ENCODE assay signal across 27 cellular contexts in genomic region chr2:185127412-185127811, GRCh38.
DNase-seq lines count a peak whose midpoint lies in the region; TF ChIP-seq lines count a peak whose summit lies in the region.
"Had no signal": no experiment of that assay in that cellular context is flagged by ENCODE, and none has a peak within 500 bp of the region (broad histone marks: within the 10 kb centered on the region; RNA-seq: fewer than 3 reads in every experiment).

No MANE protein-coding gene starts in this region.

- H3K79me2 ChIP-seq in PC-9 (ENCODE audit: low read depth) (no peaks in the 10 kb centered on the region), fibroblast of lung (ENCODE audit: control insufficient read depth, insufficient read depth, low read length) (no peaks in the 10 kb centered on the region)
- H3K79me2 ChIP-seq: parathyroid adenoma had no signal

- no peak for TF ChIP-seq POLR2A in breast epithelium (IDR thresholded peaks at IDR 0.05)

- H3K9me3 Mint-ChIP-seq in MCF 10A (ENCODE audit: unreplicated experiment): no peaks in the 10 kb centered on the region

- intact Hi-C loops in MCF 10A (cut with micrococcal nuclease) (no loop called here), breast epithelium (cut with DNase I; ENCODE audit: low total_unique reads) (no loop called here), PC-9 (cut with micrococcal nuclease; ENCODE audit: unreplicated experiment) (no loop called here)

- BruUV-seq in MCF 10A (replicated peaks; lab: Mats Ljungman, UMichigan): no TSS peak
- no TSS peak for BruUV-seq in PC-9 (replicated peaks; lab: Mats Ljungman, UMichigan)

- CTCF ChIA-PET in MCF 10A (lab: Yijun Ruan, JAX) (no interaction called here), PC-9 (lab: Charles Lee) (no interaction called here)

- H3K27ac Mint-ChIP-seq in MCF 10A (ENCODE audit: low read depth, unreplicated experiment): no peak overlapping the region
- H3K27ac Mint-ChIP-seq: activated CD4-positive, alpha-beta memory T cell treated with anti-CD3 and anti-CD28 coated beads, Interleukin-2, amount 10 ng/mL, durations not matched to agents 7 days and 5 days; activated naive CD8-positive, alpha-beta T cell; activated T-helper 2 cell treated with anti-CD3 and anti-CD28 coated beads, Interferon-gamma antibody, Interleukin-2, Interleukin-4, amounts not matched to agents 10 μg/mL and 5 μg/mL and 100 μg/mL, durations not matched to agents 14 hours and 24 hours and 36 hours; B cell; CD8-positive, alpha-beta T cell had no signal

- no peak overlapping the region for H3K9ac ChIP-seq in fibroblast of lung (ENCODE audit: insufficient read depth, low read length)
- H3K9ac ChIP-seq: parathyroid adenoma had no signal

- no peak overlapping the region for H3K4me2 ChIP-seq in PC-9
- no peak overlapping the region for H3K4me2 ChIP-seq in fibroblast of lung (ENCODE audit: extremely low read depth, insufficient read depth, low read length)

- H3K4me1 Mint-ChIP-seq in MCF 10A (ENCODE audit: insufficient read depth, unreplicated experiment): peaks cover 7% of the 10 kb centered on the region
- H3K4me1 Mint-ChIP-seq: activated CD4-positive, alpha-beta memory T cell treated with anti-CD3 and anti-CD28 coated beads, Interleukin-2, amount 10 ng/mL, durations not matched to agents 7 days and 5 days; B cell had no signal

- no peaks in the 10 kb centered on the region for H4K20me1 ChIP-seq in PC-9 (ENCODE audit: insufficient read depth)
- no peaks in the 10 kb centered on the region for H4K20me1 ChIP-seq in fibroblast of lung (ENCODE audit: control insufficient read depth, extremely low read depth, insufficient read depth, low read length)

- H3K36me3 ChIP-seq in breast epithelium (no peaks in the 10 kb centered on the region), PC-9 (ENCODE audit: low read depth) (no peaks in the 10 kb centered on the region), fibroblast of lung (ENCODE audit: control insufficient read depth, insufficient read depth, low read length) (no peaks in the 10 kb centered on the region)
- H3K36me3 ChIP-seq in effector memory CD4-positive, alpha-beta T cell (ENCODE audit: control insufficient read depth, insufficient read depth, low read length): no peaks in the 10 kb centered on the region
- H3K36me3 ChIP-seq: HAP-1, transverse colon had no signal

- no peaks in the 10 kb centered on the region for H3K36me3 Mint-ChIP-seq in MCF 10A (ENCODE audit: insufficient read depth, unreplicated experiment)
- H3K36me3 Mint-ChIP-seq: activated naive CD8-positive, alpha-beta T cell; CD8-positive, alpha-beta T cell had no signal

- H3K27me3 ChIP-seq in breast epithelium: no peaks in the 10 kb centered on the region
- H3K27me3 ChIP-seq in PC-9 (ENCODE audit: insufficient read depth, low read depth): no peaks in the 10 kb centered on the region
- H3K27me3 ChIP-seq in fibroblast of lung (ENCODE audit: control insufficient read depth, insufficient read depth, low read length): no peaks in the 10 kb centered on the region
- H3K27me3 ChIP-seq in effector memory CD4-positive, alpha-beta T cell (replicated peaks; ENCODE audit: control insufficient read depth, insufficient read depth, low read length, poor library complexity, severe bottlenecking): no peaks in the 10 kb centered on the region
- H3K27me3 ChIP-seq: transverse colon had no signal

- H3K9me3 ChIP-seq in breast epithelium (peaks cover 0 to under 1% of the 10 kb centered on the region in 2 donors), PC-9 (ENCODE audit: insufficient read depth, low read depth) (no peaks in the 10 kb centered on the region), fibroblast of lung (ENCODE audit: control insufficient read depth, insufficient read depth, low read depth, low read length) (no peaks in the 10 kb centered on the region)
- no peaks in the 10 kb centered on the region for H3K9me3 ChIP-seq in effector memory CD4-positive, alpha-beta T cell (ENCODE audit: control insufficient read depth, low read length)
- H3K9me3 ChIP-seq: HAP-1, transverse colon had no signal

- no peaks in the 10 kb centered on the region for H3K4me1 ChIP-seq in breast epithelium
- H3K4me1 ChIP-seq in PC-9 (replicated peaks; ENCODE audit: insufficient read depth): no peaks in the 10 kb centered on the region
- H3K4me1 ChIP-seq in fibroblast of lung (ENCODE audit: control insufficient read depth, extremely low read depth, insufficient read depth, low read length): no peaks in the 10 kb centered on the region
- no peaks in the 10 kb centered on the region for H3K4me1 ChIP-seq in effector memory CD4-positive, alpha-beta T cell (ENCODE audit: control insufficient read depth, insufficient read depth, low read length, poor library complexity, severe bottlenecking)
- H3K4me1 ChIP-seq: HAP-1, parathyroid adenoma, transverse colon had no signal

- peak overlapping the region; percentile 48; the same call in 1 of the 2 replicates for H2AFZ ChIP-seq in PC-9
- no peak overlapping the region for H2AFZ ChIP-seq in fibroblast of lung (ENCODE audit: low read length)
- H2AFZ ChIP-seq: parathyroid adenoma had no signal

- no peaks in the 10 kb centered on the region for H3K27me3 Mint-ChIP-seq in MCF 10A (ENCODE audit: insufficient read depth, unreplicated experiment)
- H3K27me3 Mint-ChIP-seq: activated CD4-positive, alpha-beta memory T cell treated with anti-CD3 and anti-CD28 coated beads, Interleukin-2, amount 10 ng/mL, durations not matched to agents 7 days and 5 days; activated naive CD8-positive, alpha-beta T cell; B cell had no signal

- H3F3A ChIP-seq in PC-9 (ENCODE audit: insufficient read depth, low read depth): no peaks in the 10 kb centered on the region

- no peak for TF ChIP-seq CTCF in MCF 10A (IDR thresholded peaks at IDR 0.05; ENCODE audit: unreplicated experiment)
- no peak for TF ChIP-seq CTCF in breast epithelium (IDR thresholded peaks at IDR 0.05)
- TF ChIP-seq CTCF in PC-9 (conservative IDR thresholded peaks at IDR 0.05): no peak
- TF ChIP-seq CTCF in fibroblast of lung (conservative IDR thresholded peaks at IDR 0.05 in 1 of 2, IDR thresholded peaks at IDR 0.05 in 1 of 2; ENCODE audit: low read depth in 1 of 2, low read length in 2 of 2): no peak

- POLR2A ChIA-PET in MCF 10A (lab: Yijun Ruan, JAX) (interaction anchor here (0.7 kb wide), 1 partner anchor 466 kb away, joined by 3 read pairs; no protein-coding TSS in a partner anchor), PC-9 (lab: Charles Lee; ENCODE audit: unreplicated experiment) (no interaction called here)

- no peak overlapping the region for H3K4me3 Mint-ChIP-seq in MCF 10A (ENCODE audit: unreplicated experiment)
- H3K4me3 Mint-ChIP-seq: activated CD4-positive, alpha-beta memory T cell treated with anti-CD3 and anti-CD28 coated beads, Interleukin-2, amount 10 ng/mL, durations not matched to agents 7 days and 5 days; activated naive CD8-positive, alpha-beta T cell; B cell; CD8-positive, alpha-beta T cell had no signal

- H3K4me3 ChIP-seq in breast epithelium (no peak overlapping the region), PC-9 (no peak overlapping the region), fibroblast of lung (replicated peaks in 1 of 4; ENCODE audit: control extremely low read depth in 1 of 4, insufficient read depth in 1 of 4, low read depth in 3 of 4, low read length in 4 of 4) (no peak overlapping the region)
- H3K4me3 ChIP-seq in effector memory CD4-positive, alpha-beta T cell (ENCODE audit: insufficient read depth, low read depth, low read length, poor library complexity, severe bottlenecking): no peak overlapping the region
- H3K4me3 ChIP-seq: HAP-1, lung, SK-N-MC, transverse colon had no signal

- no peaks in the 10 kb centered on the region for H3K9me2 ChIP-seq in PC-9 (ENCODE audit: insufficient read depth)

- no peak overlapping the region for H3K27ac ChIP-seq in breast epithelium
- no peak overlapping the region for H3K27ac ChIP-seq in PC-9
- H3K27ac ChIP-seq in fibroblast of lung (ENCODE audit: insufficient read depth, low read length): no peak overlapping the region
- H3K27ac ChIP-seq in effector memory CD4-positive, alpha-beta T cell (ENCODE audit: insufficient read depth, low read length, poor library complexity, severe bottlenecking): no peak overlapping the region
- H3K27ac ChIP-seq: parathyroid adenoma, SK-N-MC, transverse colon had no signal

- DNase-seq in MCF 10A (ENCODE audit: unreplicated experiment) (peak; percentile 5), breast epithelium (ENCODE audit: low spot score in 2 of 2) (no peak), PC-9 (no peak), fibroblast of lung (ENCODE audit: low read depth in 2 of 2) (peak; percentile 7 to 84), activated T-cell treated with anti-CD3 and anti-CD28 coated beads for 4 hours (no peak), cerebellar cortex (ENCODE audit: low spot score) (no peak), HuH-7 (ENCODE audit: low spot score) (no peak)
- no peak for DNase-seq in effector memory CD4-positive, alpha-beta T cell
- DNase-seq: activated CD4-positive, alpha-beta memory T cell treated with anti-CD3 and anti-CD28 coated beads, Interleukin-2, amount 10 ng/mL, durations not matched to agents 7 days and 5 days; activated CD4-positive, CD25-positive, alpha-beta regulatory T cell treated with anti-CD3 and anti-CD28 coated beads, Interleukin-2, amount 50 U/mL, for 72 hours; activated CD8-positive, alpha-beta memory T cell treated with anti-CD3 and anti-CD28 coated beads, Interleukin-2, amount 50 U/mL, for 48 hours; aorta; CD8-positive, alpha-beta T cell; central memory CD4-positive, alpha-beta T cell; DMS79 treated with DMSO at 0.1 percent for 48 hours; head of caudate nucleus; NCI-H82; right cardiac atrium; stimulated activated CD4-positive, alpha-beta T cell treated with anti-CD3 and anti-CD28 coated beads, Interleukin-2, amount 100 ng/mL, for 48 hours; transverse colon had no signal

Comparison
In these comparisons a context has a peak if more than half of its experiments do, and no peak if none do; other contexts are left out.
1. DNase-seq: peak in MCF 10A (single experiment) and fibroblast of lung (2 of 2); none in breast epithelium (0 of 2), PC-9 (0 of 2), activated T-cell treated with anti-CD3 and anti-CD28 coated beads for 4 hours (single experiment), cerebellar cortex (single experiment), HuH-7 (single experiment) and effector memory CD4-positive, alpha-beta T cell (0 of 3).